19 cellular contexts compared by ENCODE assay signal in the genomic region with DNA sequence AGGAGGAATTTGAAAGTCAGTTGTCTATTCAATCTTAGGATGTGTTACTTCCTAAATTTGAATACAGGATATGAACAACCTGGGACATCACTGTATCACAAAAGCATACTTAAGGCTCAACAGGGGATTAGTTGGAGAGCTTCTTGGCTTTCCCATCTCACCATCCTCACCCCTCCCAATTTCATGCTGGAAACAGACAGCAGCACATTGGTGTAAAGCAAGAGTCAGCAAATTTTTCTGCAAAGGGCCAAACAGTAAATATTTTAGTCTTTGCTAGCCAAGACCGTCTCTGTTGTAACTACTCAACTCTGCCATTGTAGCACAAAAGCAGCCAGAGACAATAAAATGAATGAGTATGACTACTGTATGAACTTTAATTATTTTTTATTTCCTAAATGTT.
DNase-seq lines count a peak whose midpoint lies in the region; ATAC-seq, FAIRE-seq and TF ChIP-seq lines count a peak whose summit lies in the region.
"Had no signal": no experiment of that assay in that cellular context is flagged by ENCODE, and none has a peak within 500 bp of the region (broad histone marks: within the 10 kb centered on the region; RNA-seq: fewer than 3 reads in every experiment).

No MANE protein-coding gene starts in this region.

- TF ChIP-seq CTCF in H9 (conservative IDR thresholded peaks at IDR 0.05): no peak

- H2AFZ ChIP-seq in H9 (ENCODE audit: low read length): no peak overlapping the region
- H2AFZ ChIP-seq: GM23248 had no signal

- H3K23ac ChIP-seq in H9 (ENCODE audit: insufficient read length, low read depth, low read length): no peak overlapping the region

- no peaks in the 10 kb centered on the region for H3K79me1 ChIP-seq in H9 (ENCODE audit: insufficient read depth, low read depth, low read length, poor library complexity, severe bottlenecking)

- no peak overlapping the region for H3K18ac ChIP-seq in H9 (ENCODE audit: insufficient read length, low read depth, low read length)

- H4K5ac ChIP-seq in H9 (ENCODE audit: insufficient read length, low read depth, low read length): no peak overlapping the region

- no peak overlapping the region for H2BK5ac ChIP-seq in H9 (ENCODE audit: insufficient read length, low read length)

- DNase-seq in H9 (no peak), NT2/D1 (ENCODE audit: low read depth, low spot score) (peak; percentile 74), iPS-NIHi7 (ENCODE audit: extremely low spot score) (peak; percentile 35), H54 (ENCODE audit: insufficient read length, low spot score) (no peak), medulla oblongata (ENCODE audit: extremely low spot score) (no peak)
- DNase-seq: BE2C, DMS53, GDM1, GM23248, KG1, NCI-H1092 treated with DMSO at 0.1 percent for 48 hours, NCI-H146, NCI-H2029, NCI-H2171, NCI-H345, Right ventricle myocardium superior had no signal

- H3K4me1 ChIP-seq in H9 (ENCODE audit: insufficient read depth, low read length) (peaks cover 2% of the 10 kb centered on the region; the same call in 1 of the 2 replicates), NT2/D1 (ENCODE audit: insufficient read depth, insufficient read length) (no peaks in the 10 kb centered on the region)
- H3K4me1 ChIP-seq: BE2C had no signal

- no peak for TF ChIP-seq POLR2A in H54 (IDR thresholded peaks at IDR 0.05; ENCODE audit: low read depth, low read length)

- ATAC-seq in HG02870 (IDR thresholded peaks at IDR 0.05; ENCODE audit: unreplicated experiment): no peak

- H2AK5ac ChIP-seq in H9 (ENCODE audit: insufficient read length, low read length): no peak overlapping the region

- H3K4me3 ChIP-seq in NT2/D1 (ENCODE audit: insufficient read length, low read depth): no peak overlapping the region
- H3K4me3 ChIP-seq: GM23248 had no signal

- H3K4me1 Mint-ChIP-seq in H9: peaks cover 24 to 29% of the 10 kb centered on the region in 2 experiments

- no peak overlapping the region for H2BK12ac ChIP-seq in H9 (ENCODE audit: insufficient read length, low read depth, low read length)

- H3K36me3 ChIP-seq in NT2/D1 (ENCODE audit: insufficient read depth, insufficient read length, low read length): no peaks in the 10 kb centered on the region
- H3K36me3 ChIP-seq: BE2C had no signal

- H2BK15ac ChIP-seq in H9 (ENCODE audit: low read depth, low read length): no peak overlapping the region

- no peaks in the 10 kb centered on the region for H3K79me2 ChIP-seq in H9 (ENCODE audit: insufficient read depth, low read length)

- peak overlapping the region; percentile 79 to 93 (median 80) for H3K27ac Mint-ChIP-seq in H9

- no peaks in the 10 kb centered on the region for H4K20me1 ChIP-seq in H9 (ENCODE audit: control insufficient read depth, insufficient read depth, insufficient read length)

- no peak overlapping the region for H2BK20ac ChIP-seq in H9 (ENCODE audit: low read depth, low read length, poor library complexity, severe bottlenecking)

- H3K4ac ChIP-seq in H9 (ENCODE audit: low read depth, low read length): no peak overlapping the region

- FAIRE-seq in endometrium (lab: Jason Lieb, UNC): peak; percentile 88
- FAIRE-seq in H54 (lab: Jason Lieb, UNC): no peak
- FAIRE-seq: D721Med had no signal

- H3K9me3 Mint-ChIP-seq in H9: peaks cover 3 to 24% of the 10 kb centered on the region in 2 experiments; a peak in 4 of 5 replicates

- peaks cover 15 to 30% (median 25%) of the 10 kb centered on the region in 3 experiments; a peak in 6 of 7 replicates for H3K36me3 Mint-ChIP-seq in H9 (ENCODE audit: insufficient read depth in 1 of 3, low read depth in 3 of 3)

- no CpG with 5 or more reads among the region's 1 CpG for WGBS in H9 (ENCODE audit: extremely low coverage, insufficient read length, low lambda C conversion rate)

- H3K9ac ChIP-seq in H9 (ENCODE audit: extremely low read depth, insufficient read length, low read length) (no peak overlapping the region), NT2/D1 (ENCODE audit: insufficient read length, low read depth) (no peak overlapping the region)
- H3K9ac ChIP-seq: GM23248 had no signal

- H3K9me3 ChIP-seq in H9 (ENCODE audit: control insufficient read depth, low read depth, low read length) (peaks cover 7% of the 10 kb centered on the region), NT2/D1 (ENCODE audit: insufficient read depth, low read length) (peaks cover 7% of the 10 kb centered on the region; the same call in 1 of the 2 replicates)
- H3K9me3 ChIP-seq: BE2C had no signal

- H3K4me3 Mint-ChIP-seq in H9: peak overlapping the region in 1 of 2 experiments; percentile 69; a peak in 2 of 5 replicates

- no peak overlapping the region for H3K14ac ChIP-seq in H9 (ENCODE audit: insufficient read depth, low read length)

- H2BK120ac ChIP-seq in H9 (ENCODE audit: low read depth, low read length, poor library complexity, severe bottlenecking): no peak overlapping the region

- no peak overlapping the region for H4K8ac ChIP-seq in H9 (replicated peaks; ENCODE audit: insufficient read length, low read depth, low read length)

- no peak overlapping the region for H3T11ph ChIP-seq in H9 (ENCODE audit: low read length)

- H3K27me3 Mint-ChIP-seq in H9 (ENCODE audit: low read depth): no peaks in the 10 kb centered on the region

- peak overlapping the region; percentile 83 for H3K27ac ChIP-seq in H9 (ENCODE audit: insufficient read length, low read depth, low read length)
- H3K27ac ChIP-seq: GM23248 had no signal

- H3K27me3 ChIP-seq in H9 (ENCODE audit: insufficient read depth, low read length) (no peaks in the 10 kb centered on the region), NT2/D1 (ENCODE audit: insufficient read depth, insufficient read length) (no peaks in the 10 kb centered on the region)
- H3K27me3 ChIP-seq: BE2C had no signal

- H3K56ac ChIP-seq in H9 (ENCODE audit: insufficient read length, low read depth, low read length): no peak overlapping the region

- H4K91ac ChIP-seq in H9 (ENCODE audit: insufficient read length, low read depth, low read length): no peak overlapping the region

- H3K23me2 ChIP-seq in H9 (ENCODE audit: insufficient read length, low read depth, low read length, poor library complexity, severe bottlenecking): no peaks in the 10 kb centered on the region

- no peak overlapping the region for H3K4me2 ChIP-seq in H9 (ENCODE audit: insufficient read depth, insufficient read length, low read length)

Comparison
In these comparisons a context has a peak if more than half of its experiments do, and no peak if none do; other contexts are left out.
1. DNase-seq: peak in NT2/D1 (single experiment) and iPS-NIHi7 (single experiment); none in H9 (single experiment), H54 (single experiment) and medulla oblongata (single experiment).